ENCODE assay signal across 1 cellular context in genomic region chr6:3838992-3839867, GRCh38.
TF ChIP-seq lines count a peak whose summit lies in the region.

No MANE protein-coding gene starts in this region.

TF ChIP-seq in HepG2, 621 proteins besides CTCF, POLR2A, EP300 and RAD21 (continued from another document and continues in another):
- TF ChIP-seq ZBED4 (CRISPR knock-in tag; IDR thresholded peaks at IDR 0.05; ENCODE audit: borderline replicate concordance) = peak; percentile 89; the same call in 1 of the 2 replicates
- no peak for TF ChIP-seq DNMT3B (CRISPR knock-in tag; conservative IDR thresholded peaks at IDR 0.05)
- no peak for TF ChIP-seq ZFP62 (CRISPR knock-in tag; IDR thresholded peaks at IDR 0.05)
- TF ChIP-seq ARNTL (CRISPR knock-in tag; IDR thresholded peaks at IDR 0.05) = no peak; the same call in none of the 2 replicates
- TF ChIP-seq ZC3H4 (CRISPR knock-in tag; IDR thresholded peaks at IDR 0.05; ENCODE audit: borderline replicate concordance) = 0 out of 2 replicates have a peak, but pooled peaks have one; percentile 11
- peak; percentile 61; the same call in 1 of the 2 replicates for TF ChIP-seq SKIL (CRISPR knock-in tag; IDR thresholded peaks at IDR 0.05; ENCODE audit: borderline replicate concordance)
- peak; percentile 99 for TF ChIP-seq PATZ1 (CRISPR knock-in tag; IDR thresholded peaks at IDR 0.05)
- no peak for TF ChIP-seq FOXP1 (IDR thresholded peaks at IDR 0.05)
- TF ChIP-seq FOXP1 (CRISPR knock-in tag; IDR thresholded peaks at IDR 0.05) = peak; percentile 65; the same call in 1 of the 2 replicates
- no peak; the same call in 1 of the 2 replicates for TF ChIP-seq ARID4A (CRISPR knock-in tag; IDR thresholded peaks at IDR 0.05; ENCODE audit: borderline replicate concordance)
- TF ChIP-seq SKI (IDR thresholded peaks at IDR 0.05; ENCODE audit: partially characterized antibody) = no peak
- no peak for TF ChIP-seq TBL1XR1 (IDR thresholded peaks at IDR 0.05; ENCODE audit: borderline replicate concordance, low read length, partially characterized antibody)
- no peak for TF ChIP-seq TIGD3 (CRISPR knock-in tag; IDR thresholded peaks at IDR 0.05; ENCODE audit: borderline replicate concordance)
- TF ChIP-seq ZNF7 (CRISPR knock-in tag; IDR thresholded peaks at IDR 0.05) = no peak
- peak; percentile 95 for TF ChIP-seq SIX1 (CRISPR knock-in tag; IDR thresholded peaks at IDR 0.05; ENCODE audit: borderline replicate concordance)
- TF ChIP-seq ZSCAN5A (CRISPR knock-in tag; IDR thresholded peaks at IDR 0.05; ENCODE audit: borderline replicate concordance) = peak; percentile 64; the same call in 1 of the 2 replicates
- TF ChIP-seq ZNF143 (CRISPR knock-in tag; IDR thresholded peaks at IDR 0.05) = no peak
- TF ChIP-seq MAX (IDR thresholded peaks at IDR 0.05) = peak; percentile 55; the same call in 1 of the 2 replicates
- TF ChIP-seq ZNF251 (CRISPR knock-in tag; IDR thresholded peaks at IDR 0.05) = no peak
- no peak for TF ChIP-seq E2F5 (CRISPR knock-in tag; conservative IDR thresholded peaks at IDR 0.05)
- peak; percentile 92; the same call in 1 of the 2 replicates for TF ChIP-seq ZFP82 (CRISPR knock-in tag; IDR thresholded peaks at IDR 0.05; ENCODE audit: borderline replicate concordance)
- 0 out of 2 replicates have a peak, but pooled peaks have one; percentile 49 for TF ChIP-seq REPIN1 (CRISPR knock-in tag; IDR thresholded peaks at IDR 0.05; ENCODE audit: borderline replicate concordance, low read depth)
- no peak for TF ChIP-seq ZNF878 (CRISPR knock-in tag; IDR thresholded peaks at IDR 0.05)
- TF ChIP-seq THAP11 (CRISPR knock-in tag; IDR thresholded peaks at IDR 0.05) = peak; percentile 60; the same call in 1 of the 2 replicates
- TF ChIP-seq ARID2 (CRISPR knock-in tag; IDR thresholded peaks at IDR 0.05; ENCODE audit: borderline replicate concordance) = no peak
- TF ChIP-seq ZNF33B (CRISPR knock-in tag; IDR thresholded peaks at IDR 0.05) = peak; percentile 69; the same call in 1 of the 2 replicates
- TF ChIP-seq RFX5 (IDR thresholded peaks at IDR 0.05; ENCODE audit: low read depth, low read length) = peak; percentile 63
- no peak for TF ChIP-seq GTF3A (CRISPR knock-in tag; conservative IDR thresholded peaks at IDR 0.05)
- peak; percentile 35; the same call in 1 of the 2 replicates for TF ChIP-seq ZNF567 (CRISPR knock-in tag; IDR thresholded peaks at IDR 0.05; ENCODE audit: borderline replicate concordance)
- no peak for TF ChIP-seq SMARCE1 (IDR thresholded peaks at IDR 0.05; ENCODE audit: borderline replicate concordance)
- TF ChIP-seq FOXK2 (IDR thresholded peaks at IDR 0.05) = peak; percentile 92
- no peak for TF ChIP-seq MTF1 (CRISPR knock-in tag; IDR thresholded peaks at IDR 0.05)
- TF ChIP-seq REST (IDR thresholded peaks at IDR 0.05; ENCODE audit: borderline replicate concordance in 1 of 2, low read depth in 1 of 2, low read length in 2 of 2) = no peak
- no peak for TF ChIP-seq SUZ12 (IDR thresholded peaks at IDR 0.05; ENCODE audit: low read depth, low read length)
- no peak for TF ChIP-seq TBX3 (IDR thresholded peaks at IDR 0.05; ENCODE audit: borderline replicate concordance)
- TF ChIP-seq NFYC (CRISPR knock-in tag; IDR thresholded peaks at IDR 0.05) = no peak
- TF ChIP-seq ATF2 (CRISPR knock-in tag; IDR thresholded peaks at IDR 0.05) = peak; percentile 75; the same call in 1 of the 2 replicates
